30 cellular contexts compared by ENCODE assay signal in the genomic region with DNA sequence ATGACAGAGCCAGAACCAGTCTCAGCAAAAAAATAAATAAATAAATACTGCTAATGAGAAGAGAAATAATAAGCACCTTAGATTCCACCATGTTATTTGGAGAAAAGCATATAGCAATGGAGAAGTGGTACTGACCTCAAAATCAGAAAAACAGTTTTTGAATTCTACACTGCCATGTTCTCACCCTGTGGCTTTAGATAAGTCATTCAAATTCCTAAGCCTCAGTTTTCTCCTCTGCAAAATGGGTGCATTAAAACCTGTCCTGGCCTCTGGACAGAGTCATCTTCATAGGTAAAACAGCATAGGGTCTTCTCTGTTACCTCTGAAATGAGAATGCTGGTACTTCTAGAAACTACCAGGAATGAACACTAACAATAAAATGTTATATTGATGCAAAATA.
DNase-seq lines count a peak whose midpoint lies in the region; ATAC-seq, FAIRE-seq and TF ChIP-seq lines count a peak whose summit lies in the region.
"Had no signal": no experiment of that assay in that cellular context is flagged by ENCODE, and none has a peak within 500 bp of the region (broad histone marks: within the 10 kb centered on the region; RNA-seq: fewer than 3 reads in every experiment).

No MANE protein-coding gene starts in this region.

- H3K9me1 ChIP-seq in K562 (ENCODE audit: control insufficient read depth, insufficient read depth, low read length) = no peaks in the 10 kb centered on the region

- in situ Hi-C loops in HepG2 (cut with HindIII; ENCODE audit: extremely low pct_ligation_motif_present, low pct_unique_long_range_greater_than_20kb) (no loop called here), K562 (cut with MboI) (no loop called here)

- TF ChIP-seq CTCF in HepG2 (CRISPR knock-in tag; IDR thresholded peaks at IDR 0.05) = no peak
- no peak for TF ChIP-seq CTCF in right lobe of liver (IDR thresholded peaks at IDR 0.05)
- TF ChIP-seq CTCF in K562 (IDR thresholded peaks at IDR 0.05 in 2 of 3, conservative IDR thresholded peaks at IDR 0.05 in 1 of 3; ENCODE audit: insufficient read depth in 2 of 3, low read depth in 1 of 3, low read length in 3 of 3) = no peak

- H3K4me2 ChIP-seq in HepG2 (ENCODE audit: low read depth, low read length) (no peak overlapping the region), K562 (ENCODE audit: insufficient read depth, low read length) (no peak overlapping the region)
- H3K4me2 ChIP-seq: A549; BLaER1; BLaER1 treated with 17β-estradiol and CSF1 and Interleukin-3, amounts not matched to agents 10 nM and 100 nM had no signal

- BruUV-seq in HepG2 (replicated peaks; lab: Mats Ljungman, UMichigan) (no TSS peak), K562 (replicated peaks; lab: Mats Ljungman, UMichigan) (no TSS peak)

- DNase-seq in HepG2 (ENCODE audit: low spot score) (no peak), right lobe of liver (no peak), K562 (ENCODE audit: extremely low read depth in 1 of 4, low spot score in 3 of 4) (no peak)
- DNase-seq: 8988T; ACHN; AML-193; BE2C; C1 segment of cervical spinal cord; Caco-2; Calu3; CD4-positive, alpha-beta memory T cell; CD4-positive, alpha-beta T cell; CD4-positive, CD25-positive, alpha-beta regulatory T cell; CD8-positive, alpha-beta memory T cell; CD8-positive, alpha-beta T cell; COR-L47; DMS 273 treated with DMSO at 0.1 percent for 48 hours; DMS153; DMS53; DMS79; DMS79 treated with DMSO at 0.1 percent for 48 hours; DND-41; EL had no signal

- CTCF ChIA-PET in HepG2 (lab: Yijun Ruan, JAX; ENCODE audit: low intra/inter-chr PET ratio, low total read pairs) = no interaction called here
- CTCF ChIA-PET in K562 (lab: Yijun Ruan, JAX; ENCODE audit: low intra/inter-chr PET ratio) = no interaction called here

- TF ChIP-seq EP300 in HepG2 (IDR thresholded peaks at IDR 0.05; ENCODE audit: low read depth in 2 of 2, low read length in 2 of 2) (no peak), HepG2 (CRISPR knock-in tag; IDR thresholded peaks at IDR 0.05; ENCODE audit: borderline replicate concordance) (no peak), K562 (IDR thresholded peaks at IDR 0.05; ENCODE audit: low read length) (no peak)

- H3K4me3 ChIP-seq in HepG2 (replicated peaks in 1 of 3; ENCODE audit: insufficient read depth in 1 of 3, low read depth in 2 of 3, low read length in 3 of 3) = no peak overlapping the region
- no peak overlapping the region for H3K4me3 ChIP-seq in right lobe of liver
- no peak overlapping the region for H3K4me3 ChIP-seq in K562
- H3K4me3 ChIP-seq: A549; BLaER1; BLaER1 treated with 17β-estradiol and CSF1 and Interleukin-3, amounts not matched to agents 10 nM and 100 nM had no signal

- no peak overlapping the region for H2AFZ ChIP-seq in HepG2 (ENCODE audit: low read length)
- no peak overlapping the region for H2AFZ ChIP-seq in K562 (ENCODE audit: low read depth, low read length)

- H3K9ac ChIP-seq in HepG2 (ENCODE audit: insufficient read depth, low read depth, low read length) (no peak overlapping the region), K562 (ENCODE audit: insufficient read depth in 1 of 2, low read depth in 2 of 2, low read length in 2 of 2) (no peak overlapping the region)
- H3K9ac ChIP-seq: BLaER1; BLaER1 treated with 17β-estradiol and CSF1 and Interleukin-3, amounts not matched to agents 10 nM and 100 nM had no signal

- H3K4me1 ChIP-seq in HepG2 (ENCODE audit: insufficient read depth, low read length) (no peaks in the 10 kb centered on the region), right lobe of liver (no peaks in the 10 kb centered on the region), K562 (replicated peaks in 1 of 2; ENCODE audit: control insufficient read depth in 2 of 2, insufficient read depth in 2 of 2, low read length in 2 of 2) (no peaks in the 10 kb centered on the region)
- H3K4me1 ChIP-seq: A549, BE2C, BLaER1, Caco-2 had no signal

- intact Hi-C loops in HepG2 (cut with micrococcal nuclease; ENCODE audit: unreplicated experiment) = no loop called here
- intact Hi-C loops in right lobe of liver (cut with DNase I) = no loop called here
- intact Hi-C loops in K562 (cut with micrococcal nuclease) = no loop called here

- no peak for ATAC-seq in HepG2
- ATAC-seq in right lobe of liver = no peak
- ATAC-seq in K562 = no peak
- no peak for ATAC-seq in GM18861 (IDR thresholded peaks at IDR 0.05; ENCODE audit: unreplicated experiment)
- ATAC-seq: A549; CD8-positive, alpha-beta T cell had no signal

- H3K27ac ChIP-seq in HepG2 (ENCODE audit: extremely low read length, insufficient read depth, low read length) (no peak overlapping the region), right lobe of liver (no peak overlapping the region), K562 (ENCODE audit: extremely low read depth, low read depth, low read length) (no peak overlapping the region)
- H3K27ac ChIP-seq: 22Rv1; A549; BLaER1; BLaER1 treated with 17β-estradiol and CSF1 and Interleukin-3, amounts not matched to agents 10 nM and 100 nM; C4-2B had no signal

- TF ChIP-seq POLR2A in HepG2 (IDR thresholded peaks at IDR 0.05; ENCODE audit: insufficient read depth in 1 of 2, low read depth in 2 of 2, low read length in 2 of 2) (no peak), right lobe of liver (IDR thresholded peaks at IDR 0.05) (no peak), K562 (conservative IDR thresholded peaks at IDR 0.05) (no peak)

- H3K27me3 ChIP-seq in HepG2 (ENCODE audit: control insufficient read depth in 1 of 2, insufficient read depth in 2 of 2, low read length in 2 of 2) = peaks cover 0 to 7% of the 10 kb centered on the region in 2 experiments; a peak in 1 of 5 replicates
- no peaks in the 10 kb centered on the region for H3K27me3 ChIP-seq in right lobe of liver
- peaks cover 23 to 31% of the 10 kb centered on the region in 2 experiments for H3K27me3 ChIP-seq in K562 (ENCODE audit: control insufficient read depth in 2 of 2, insufficient read depth in 2 of 2, low read length in 2 of 2)
- H3K27me3 ChIP-seq: BE2C; BLaER1; BLaER1 treated with 17β-estradiol and CSF1 and Interleukin-3, amounts not matched to agents 10 nM and 100 nM had no signal

- TF ChIP-seq RAD21 in HepG2 (CRISPR knock-in tag; IDR thresholded peaks at IDR 0.05) = no peak
- TF ChIP-seq RAD21 in K562 (CRISPR knock-in tag; conservative IDR thresholded peaks at IDR 0.05 in 1 of 2, IDR thresholded peaks at IDR 0.05 in 1 of 2) = no peak

- FAIRE-seq in HepG2 (lab: Jason Lieb, UNC) (no peak), K562 (lab: Jason Lieb, UNC) (no peak)
- FAIRE-seq: A204.1, A549 had no signal

- no peaks in the 10 kb centered on the region for H3K9me3 ChIP-seq in HepG2 (ENCODE audit: low read length)
- no peaks in the 10 kb centered on the region for H3K9me3 ChIP-seq in right lobe of liver
- no peaks in the 10 kb centered on the region for H3K9me3 ChIP-seq in K562 (replicated peaks; ENCODE audit: control insufficient read depth, insufficient read depth, low read depth, low read length)
- H3K9me3 ChIP-seq: A549; BE2C; BLaER1; BLaER1 treated with 17β-estradiol and CSF1 and Interleukin-3, amounts not matched to agents 10 nM and 100 nM; Caco-2 had no signal

- POLR2A ChIA-PET in HepG2 (lab: Yijun Ruan, JAX) (no interaction called here), K562 (lab: Yijun Ruan, JAX) (interaction anchor here (1.6 kb wide), 1 partner anchor 17 kb away, joined by 4 read pairs; no protein-coding TSS in a partner anchor)

- H4K20me1 ChIP-seq in HepG2 (ENCODE audit: insufficient read depth, low read length) = no peaks in the 10 kb centered on the region
- H4K20me1 ChIP-seq in K562 (replicated peaks; ENCODE audit: control insufficient read depth, insufficient read depth, low read length) = no peaks in the 10 kb centered on the region
- H4K20me1 ChIP-seq: BLaER1; BLaER1 treated with 17β-estradiol and CSF1 and Interleukin-3, amounts not matched to agents 10 nM and 100 nM had no signal

- H3K36me3 ChIP-seq in HepG2 (replicated peaks in 1 of 2; ENCODE audit: control insufficient read depth in 1 of 2, insufficient read depth in 2 of 2, low read length in 2 of 2) (no peaks in the 10 kb centered on the region), right lobe of liver (no peaks in the 10 kb centered on the region), K562 (ENCODE audit: control insufficient read depth, insufficient read depth, low read length) (no peaks in the 10 kb centered on the region)
- H3K36me3 ChIP-seq: BE2C; BLaER1; BLaER1 treated with 17β-estradiol and CSF1 and Interleukin-3, amounts not matched to agents 10 nM and 100 nM had no signal

- H3K79me2 ChIP-seq in HepG2 (ENCODE audit: insufficient read depth, low read length) (no peaks in the 10 kb centered on the region), K562 (ENCODE audit: control insufficient read depth, insufficient read depth, low read length) (no peaks in the 10 kb centered on the region)

TF ChIP-seq in HepG2, 621 proteins besides CTCF, POLR2A, EP300 and RAD21:
- peak; percentile 34 for TF ChIP-seq ZNF629 (CRISPR knock-in tag; conservative IDR thresholded peaks at IDR 0.05)
- no peak for TF ChIP-seq RXRB (CRISPR knock-in tag; IDR thresholded peaks at IDR 0.05; ENCODE audit: borderline replicate concordance)

TF ChIP-seq in K562, 482 proteins besides CTCF, POLR2A, EP300 and RAD21:
- TF ChIP-seq BCOR (IDR thresholded peaks at IDR 0.05) (peak; percentile 26; the same call in 1 of the 2 replicates), RBM25 (IDR thresholded peaks at IDR 0.05; ENCODE audit: low read depth, low read length, severe bottlenecking) (peak; percentile 92), RBM34 (IDR thresholded peaks at IDR 0.05; ENCODE audit: borderline replicate concordance, insufficient read depth, low read length) (no peak), ADNP (tag; IDR thresholded peaks at IDR 0.05) (0 out of 2 replicates have a peak, but pooled peaks have one; percentile 27)

Comparison
In these comparisons a context has a peak if more than half of its experiments do, and no peak if none do; other contexts are left out.
1. Of the 241 proteins assayed by ChIP-seq in both HepG2 and K562: peak only in HepG2: none; only in K562: ADNP; in both: none; in neither: 240.